17 cellular contexts compared by ENCODE assay signal in genomic region chr11:91244921-91245320, GRCh38.
DNase-seq lines count a peak whose midpoint lies in the region; ATAC-seq, FAIRE-seq and TF ChIP-seq lines count a peak whose summit lies in the region.
"Had no signal": no experiment of that assay in that cellular context is flagged by ENCODE, and none has a peak within 500 bp of the region (broad histone marks: within the 10 kb centered on the region; RNA-seq: fewer than 3 reads in every experiment).

No MANE protein-coding gene starts in this region.

- no peak overlapping the region for H4K91ac ChIP-seq in mesenchymal stem cell (ENCODE audit: low read length)

- H3K36me3 ChIP-seq in bronchial epithelial cell (ENCODE audit: control insufficient read depth, insufficient read depth, low read length) (no peaks in the 10 kb centered on the region), mesenchymal stem cell (ENCODE audit: control insufficient read depth in 1 of 2, insufficient read depth in 2 of 2, low read depth in 1 of 2, low read length in 2 of 2) (no peaks in the 10 kb centered on the region)

- no peaks in the 10 kb centered on the region for H3K9me3 ChIP-seq in mesenchymal stem cell (ENCODE audit: control insufficient read depth, low read length)
- no peaks in the 10 kb centered on the region for H3K9me3 ChIP-seq in right cardiac atrium (ENCODE audit: control insufficient read depth, low read length)
- H3K9me3 ChIP-seq: A549 had no signal

- no peak overlapping the region for H4K8ac ChIP-seq in mesenchymal stem cell (ENCODE audit: low read length)

- peak overlapping the region; percentile 23 for H2AFZ ChIP-seq in mesenchymal stem cell (ENCODE audit: low read depth, low read length)

- no peak overlapping the region for H2BK12ac ChIP-seq in mesenchymal stem cell (ENCODE audit: low read length in 2 of 2)

- H3K18ac ChIP-seq in mesenchymal stem cell (ENCODE audit: low read depth in 1 of 2, low read length in 2 of 2) = no peak overlapping the region

- DNase-seq in NCI-H2171 (lab: John Stamatoyannopoulos, UW) (peak; percentile 3), bronchial epithelial cell (ENCODE audit: low read depth) (no peak), mesenchymal stem cell (no peak), right cardiac atrium (no peak), ecto neural progenitor cell (ENCODE audit: low spot score) (no peak), omental fat pad (ENCODE audit: low spot score) (no peak)
- DNase-seq: CD8-positive, alpha-beta T cell; COR-L47; DND-41; GDM1; HCEC 1CT; HFFc6 had no signal

- H3K4me1 ChIP-seq in mesenchymal stem cell (ENCODE audit: control insufficient read depth, insufficient read depth, low read depth, low read length) (peaks cover 1% of the 10 kb centered on the region), right cardiac atrium (ENCODE audit: control insufficient read depth, insufficient read depth, low read length) (no peaks in the 10 kb centered on the region)

- no peak overlapping the region for H2AK5ac ChIP-seq in mesenchymal stem cell (ENCODE audit: low read length, severe bottlenecking)

- ATAC-seq in right cardiac atrium (no peak), omental fat pad (ENCODE audit: low FRiP score) (no peak)
- ATAC-seq: A549; CD8-positive, alpha-beta T cell; HepG2 had no signal

- H3K9ac ChIP-seq in mesenchymal stem cell (ENCODE audit: low read length) = no peak overlapping the region

- H3K4me2 ChIP-seq in mesenchymal stem cell (ENCODE audit: low read length, poor library complexity, severe bottlenecking) = no peak overlapping the region
- H3K4me2 ChIP-seq: A549 had no signal

- no peak overlapping the region for H2BK120ac ChIP-seq in mesenchymal stem cell (ENCODE audit: low read depth, low read length)

- intact Hi-C loops in right cardiac atrium (cut with DNase I) = no loop called here

- H2BK5ac ChIP-seq in mesenchymal stem cell (ENCODE audit: low read depth, low read length, poor library complexity, severe bottlenecking) = no peak overlapping the region

- no peaks in the 10 kb centered on the region for H3K27me3 ChIP-seq in bronchial epithelial cell (ENCODE audit: control insufficient read depth, insufficient read depth, low read length)
- no peaks in the 10 kb centered on the region for H3K27me3 ChIP-seq in mesenchymal stem cell (ENCODE audit: control insufficient read depth in 1 of 2, insufficient read depth in 1 of 2, low read length in 2 of 2)
- H3K27me3 ChIP-seq in right cardiac atrium (ENCODE audit: control insufficient read depth, insufficient read depth) = no peaks in the 10 kb centered on the region

- no peak for TF ChIP-seq CTCF in bronchial epithelial cell (IDR thresholded peaks at IDR 0.05; ENCODE audit: insufficient read depth, low read length, severe bottlenecking)
- no peak for TF ChIP-seq CTCF in omental fat pad (IDR thresholded peaks at IDR 0.05)

- H2BK15ac ChIP-seq in mesenchymal stem cell (ENCODE audit: low read depth, poor library complexity, severe bottlenecking) = no peak overlapping the region

- H3K27ac ChIP-seq in mesenchymal stem cell (ENCODE audit: low read length, poor library complexity, severe bottlenecking) = no peak overlapping the region
- H3K27ac ChIP-seq in right cardiac atrium (ENCODE audit: low read length) = no peak overlapping the region
- H3K27ac ChIP-seq: A549 had no signal

- H3K4me3 ChIP-seq in bronchial epithelial cell (ENCODE audit: low read depth, low read length) = no peak overlapping the region
- no peak overlapping the region for H3K4me3 ChIP-seq in mesenchymal stem cell (ENCODE audit: insufficient read depth in 1 of 2, low read depth in 1 of 2, low read length in 2 of 2)
- no peak overlapping the region for H3K4me3 ChIP-seq in right cardiac atrium (ENCODE audit: low read length)
- H3K4me3 ChIP-seq: A549 had no signal

- H3K4ac ChIP-seq in mesenchymal stem cell (ENCODE audit: low read depth in 1 of 2, low read length in 2 of 2) = no peak overlapping the region

- FAIRE-seq in bronchial epithelial cell (lab: Jason Lieb, UNC) = peak; percentile 70
- FAIRE-seq: A549, D721Med, GM12892, GM19239, HepG2 had no signal

- no peak overlapping the region for H3K23ac ChIP-seq in mesenchymal stem cell (ENCODE audit: low read length in 2 of 2)

- no peaks in the 10 kb centered on the region for H3K79me1 ChIP-seq in mesenchymal stem cell (replicated peaks; ENCODE audit: low read length, poor library complexity, severe bottlenecking)

- peak overlapping the region in 1 of 2 experiments; percentile 32 for H3K14ac ChIP-seq in mesenchymal stem cell (ENCODE audit: low read length in 2 of 2)

- 80% methylated on average over 3 of the region's 4 CpGs for WGBS in mesenchymal stem cell
- WGBS in right cardiac atrium = 82% methylated on average over 4 of the region's 4 CpGs
